ENCODE assay signal across 9 cellular contexts in the genomic region with DNA sequence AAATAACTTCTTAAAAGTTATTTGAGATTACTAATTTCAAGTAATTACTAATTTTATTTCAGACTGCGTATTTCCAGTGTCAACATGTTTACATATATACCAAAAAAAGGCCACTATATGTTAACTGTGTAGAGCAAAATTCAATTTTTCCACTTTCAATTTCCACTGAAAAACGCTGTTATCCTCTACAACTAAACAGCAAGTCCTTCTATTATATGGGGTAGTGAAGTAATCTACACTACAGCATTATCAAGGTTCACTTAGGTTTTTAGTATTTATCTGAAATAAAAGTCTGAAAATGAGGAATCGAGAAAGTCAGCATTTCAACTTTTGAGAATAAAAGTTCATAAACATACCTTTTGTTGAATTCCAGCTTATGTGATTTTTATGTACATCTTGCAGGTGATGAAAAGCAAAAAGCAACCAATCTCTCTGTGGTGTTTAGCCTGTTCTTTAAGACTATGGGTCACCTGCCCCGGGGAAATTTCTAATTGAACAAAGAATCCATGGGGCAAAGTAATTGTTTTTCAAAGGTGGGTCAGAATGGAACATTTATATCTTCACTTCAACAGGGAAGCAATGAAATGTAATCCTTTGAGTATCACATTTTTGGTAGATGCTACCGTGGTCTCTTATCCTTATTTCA. TPM values are rescaled to one million over a fixed set of nuclear protein-coding genes. Genes with fewer than 3 reads are reported as not detected.
DNase-seq lines count a peak whose midpoint lies in the region; ATAC-seq, FAIRE-seq and TF ChIP-seq lines count a peak whose summit lies in the region.
"Had no signal": no experiment of that assay in that cellular context is flagged by ENCODE, and none has a peak within 500 bp of the region (broad histone marks: within the 10 kb centered on the region; RNA-seq: fewer than 3 reads in every experiment).

No MANE protein-coding gene starts in this region.

- H3K9me3 ChIP-seq in PC-9 (ENCODE audit: insufficient read depth, low read depth) (no peaks in the 10 kb centered on the region), esophagus squamous epithelium (no peaks in the 10 kb centered on the region)

- DNase-seq in GM12892 (ENCODE audit: insufficient read length) (no peak), PC-9 (no peak), esophagus squamous epithelium (lab: John Stamatoyannopoulos, UW) (no peak), Kasumi-1 (lab: John Stamatoyannopoulos, UW) (no peak), putamen (ENCODE audit: low spot score) (no peak), SKM-1 treated with dmso at 0.1 percent for 144 hours (lab: John Stamatoyannopoulos, UW; ENCODE audit: unreplicated experiment) (no peak)
- DNase-seq: activated effector memory CD4-positive, alpha-beta T cell treated with Interleukin-2 at 50 U/mL for 16 hours had no signal

- H2AFZ ChIP-seq in PC-9, result no peak overlapping the region

- no peak for TF ChIP-seq CTCF in PC-9 (conservative IDR thresholded peaks at IDR 0.05)
- TF ChIP-seq CTCF in esophagus squamous epithelium (IDR thresholded peaks at IDR 0.05), result no peak

- no peaks in the 10 kb centered on the region for H3K27me3 ChIP-seq in PC-9 (ENCODE audit: insufficient read depth, low read depth)
- H3K27me3 ChIP-seq in esophagus squamous epithelium, result no peaks in the 10 kb centered on the region
- H3K27me3 ChIP-seq in rectal smooth muscle tissue (ENCODE audit: control insufficient read depth, insufficient read depth, low read length), result no peaks in the 10 kb centered on the region

- FAIRE-seq in GM12892 (lab: Jason Lieb, UNC), result no peak

- H3K4me1 ChIP-seq in PC-9 (replicated peaks; ENCODE audit: insufficient read depth) (peaks cover 63% of the 10 kb centered on the region), esophagus squamous epithelium (peaks cover under 1 to 75% (median 8%) of the 10 kb centered on the region in 3 donors), rectal smooth muscle tissue (ENCODE audit: control insufficient read depth, insufficient read depth, low read length) (peaks cover 10% of the 10 kb centered on the region)

- WGBS in esophagus squamous epithelium, 2 donors, result 9% methylated on average over 5 of the region's 5 CpGs

- peaks cover 38% of the 10 kb centered on the region for H3F3A ChIP-seq in PC-9 (ENCODE audit: insufficient read depth, low read depth)

- intact Hi-C loops in PC-9 (cut with micrococcal nuclease; ENCODE audit: unreplicated experiment), result loop anchor here (5.0 to 10.0 kb wide), 3 partner anchors 222 to 568 kb away; no protein-coding TSS in a partner anchor
- intact Hi-C loops in esophagus squamous epithelium (cut with DNase I), result loop anchor here (5.0 to 10.0 kb wide), 2 partner anchors 330 to 432 kb away; no protein-coding TSS in a partner anchor

- no TSS peak for BruUV-seq in PC-9 (replicated peaks; lab: Mats Ljungman, UMichigan)

- peaks cover 64% of the 10 kb centered on the region for H3K36me3 ChIP-seq in PC-9 (ENCODE audit: low read depth)
- H3K36me3 ChIP-seq in esophagus squamous epithelium, result peaks cover 0 to 32% (median 2%) of the 10 kb centered on the region in 3 donors
- H3K36me3 ChIP-seq in rectal smooth muscle tissue (ENCODE audit: control insufficient read depth, insufficient read depth, low read length), result peaks cover 4% of the 10 kb centered on the region

- POLR2A ChIA-PET in PC-9 (lab: Charles Lee; ENCODE audit: unreplicated experiment), result no interaction called here

- CTCF ChIA-PET in PC-9 (lab: Charles Lee), result no interaction called here

- TF ChIP-seq POLR2A in GM12892 (IDR thresholded peaks at IDR 0.05; ENCODE audit: low read depth, low read length) (peak; percentile 55; the same call in 1 of the 2 replicates), esophagus squamous epithelium (IDR thresholded peaks at IDR 0.05) (peak in 1 of 4 donors; percentile 21)

- no peaks in the 10 kb centered on the region for H3K9me2 ChIP-seq in PC-9 (ENCODE audit: insufficient read depth)

- H3K27ac ChIP-seq in PC-9 (peak overlapping the region; percentile 96), esophagus squamous epithelium (peak overlapping the region; percentile 38 to 100 (median 98)), rectal smooth muscle tissue (ENCODE audit: low read depth, low read length) (peak overlapping the region; percentile 49)

- H3K4me3 ChIP-seq in PC-9, result peak overlapping the region; percentile 72
- peak overlapping the region; percentile 83 to 100 (median 94) for H3K4me3 ChIP-seq in esophagus squamous epithelium
- peak overlapping the region; percentile 88 for H3K4me3 ChIP-seq in rectal smooth muscle tissue (ENCODE audit: low read length)

- peaks cover 38% of the 10 kb centered on the region for H4K20me1 ChIP-seq in PC-9 (ENCODE audit: insufficient read depth)

- ATAC-seq in GM18909 (IDR thresholded peaks at IDR 0.05; ENCODE audit: poor library complexity, unreplicated experiment), result no peak

- H3K79me2 ChIP-seq in PC-9 (ENCODE audit: low read depth), result peaks cover 82% of the 10 kb centered on the region

- H3K4me2 ChIP-seq in PC-9, result peak overlapping the region; percentile 96

- H3K9ac ChIP-seq in rectal smooth muscle tissue (ENCODE audit: low read length), result no peak overlapping the region

RNA-seq across cellular contexts. Expression of a gene that starts 3.3 kb away (rescaled TPM):
- 123 TPM for polyA plus RNA-seq in GM12892 (2012; ENCODE audit: missing spikeins)
- 72.4 and 111 TPM in 2 replicates for total RNA-seq in PC-9 (2021)
- total RNA-seq in esophagus squamous epithelium, result 10 to 100 TPM; 18.3 to 42.7 (median 35.3) TPM
